Comparison of ENCODE assay signal across 17 cellular contexts in genomic region chr13:47211106-47211505, GRCh38.
DNase-seq lines count a peak whose midpoint lies in the region; ATAC-seq and TF ChIP-seq lines count a peak whose summit lies in the region.
"Had no signal": no experiment of that assay in that cellular context is flagged by ENCODE, and none has a peak within 500 bp of the region (broad histone marks: within the 10 kb centered on the region; RNA-seq: fewer than 3 reads in every experiment).

No MANE protein-coding gene starts in this region.

- intact Hi-C loops in mammary epithelial cell (cut with micrococcal nuclease) (no loop called here), cardiac septum (cut with DNase I) (no loop called here)

- CTCF ChIA-PET in mammary epithelial cell (lab: Charles Lee; ENCODE audit: low non-redundant PET): no interaction called here

- no peaks in the 10 kb centered on the region for H3K79me2 ChIP-seq in mammary epithelial cell (ENCODE audit: insufficient read depth, low read length)

- H3K36me3 ChIP-seq in mammary epithelial cell (ENCODE audit: insufficient read depth, low read length) (no peaks in the 10 kb centered on the region), mesenchymal stem cell (ENCODE audit: control insufficient read depth in 1 of 2, insufficient read depth in 2 of 2, low read depth in 1 of 2, low read length in 2 of 2) (no peaks in the 10 kb centered on the region)
- H3K36me3 ChIP-seq: ascending aorta, neural progenitor cell had no signal

- H2BK15ac ChIP-seq in mesenchymal stem cell (ENCODE audit: low read depth, poor library complexity, severe bottlenecking): no peak overlapping the region

- H4K8ac ChIP-seq in mesenchymal stem cell (ENCODE audit: low read length): no peak overlapping the region

- no peak for TF ChIP-seq CTCF in mammary epithelial cell (conservative IDR thresholded peaks at IDR 0.05 in 1 of 2, IDR thresholded peaks at IDR 0.05 in 1 of 2; ENCODE audit: extremely low read depth in 1 of 2, insufficient read depth in 1 of 2, low read depth in 1 of 2, low read length in 2 of 2)

- DNase-seq in ELF-1 (ENCODE audit: low read depth, low spot score) (peak; percentile 48), NCI-H226 (peak; percentile 28), mammary epithelial cell (peak; percentile 18), mesenchymal stem cell (peak; percentile 17), cardiac septum (ENCODE audit: low spot score) (no peak), T-helper 1 cell (no peak)
- no peak for DNase-seq in stimulated activated CD4-positive, alpha-beta T cell treated with anti-CD3 and anti-CD28 coated beads, Interleukin-15, amount 100 ng/mL, for 24 hours
- DNase-seq: activated effector memory CD4-positive, alpha-beta T cell treated with anti-CD3 and anti-CD28 coated beads, Interleukin-2, amount 50 U/mL, for 16 hours; COR-L47; KG1; NCI-H1694; NCI-H446 treated with DMSO at 0.1 percent for 48 hours; right cardiac atrium; stimulated activated CD4-positive, alpha-beta T cell treated with anti-CD3 and anti-CD28 coated beads, Interleukin-4, amount 100 ng/mL, for 24 hours had no signal

- no peak overlapping the region for H2BK5ac ChIP-seq in mesenchymal stem cell (ENCODE audit: low read depth, low read length, poor library complexity, severe bottlenecking)

- H3K4me3 ChIP-seq in mammary epithelial cell (replicated peaks in 1 of 3; ENCODE audit: insufficient read depth in 1 of 3, low read depth in 2 of 3, low read length in 3 of 3): no peak overlapping the region
- H3K4me3 ChIP-seq in mesenchymal stem cell (ENCODE audit: insufficient read depth in 1 of 2, low read depth in 1 of 2, low read length in 2 of 2): no peak overlapping the region
- H3K4me3 ChIP-seq: ascending aorta, neural progenitor cell had no signal

- no peak overlapping the region for H4K91ac ChIP-seq in mesenchymal stem cell (ENCODE audit: low read length)

- BruUV-seq in mammary epithelial cell (replicated peaks; lab: Mats Ljungman, UMichigan): no TSS peak

- H3K4me2 ChIP-seq in mammary epithelial cell (ENCODE audit: insufficient read depth, low read depth, low read length) (no peak overlapping the region), mesenchymal stem cell (ENCODE audit: low read length, poor library complexity, severe bottlenecking) (no peak overlapping the region)
- H3K4me2 ChIP-seq: neural progenitor cell had no signal

- no peaks in the 10 kb centered on the region for H3K79me1 ChIP-seq in mesenchymal stem cell (replicated peaks; ENCODE audit: low read length, poor library complexity, severe bottlenecking)

- H3K9me3 ChIP-seq in mammary epithelial cell (replicated peaks; ENCODE audit: insufficient read depth, low read length): no peaks in the 10 kb centered on the region
- H3K9me3 ChIP-seq in mesenchymal stem cell (ENCODE audit: control insufficient read depth, low read length): no peaks in the 10 kb centered on the region
- H3K9me3 ChIP-seq: ascending aorta had no signal

- H2BK12ac ChIP-seq in mesenchymal stem cell (ENCODE audit: low read length in 2 of 2): peak overlapping the region in 1 of 2 experiments; percentile 39

- peaks cover 23% of the 10 kb centered on the region for H3K4me1 ChIP-seq in mammary epithelial cell (ENCODE audit: insufficient read depth, low read length)
- H3K4me1 ChIP-seq in mesenchymal stem cell (ENCODE audit: control insufficient read depth, insufficient read depth, low read depth, low read length): peaks cover 4% of the 10 kb centered on the region
- H3K4me1 ChIP-seq: ascending aorta, neural progenitor cell had no signal

- no peak overlapping the region for H3K18ac ChIP-seq in mesenchymal stem cell (ENCODE audit: low read depth in 1 of 2, low read length in 2 of 2)

- H2AFZ ChIP-seq in mammary epithelial cell (ENCODE audit: low read depth, low read length) (peak overlapping the region; percentile 67), mesenchymal stem cell (ENCODE audit: low read depth, low read length) (no peak overlapping the region)

- no peak overlapping the region for H2BK120ac ChIP-seq in mesenchymal stem cell (ENCODE audit: low read depth, low read length)

- ATAC-seq in HG03280 (IDR thresholded peaks at IDR 0.05; ENCODE audit: unreplicated experiment): no peak
- ATAC-seq: right cardiac atrium had no signal

- H3K9ac ChIP-seq in mammary epithelial cell (ENCODE audit: insufficient read depth, low read length): no peak overlapping the region
- no peak overlapping the region for H3K9ac ChIP-seq in mesenchymal stem cell (ENCODE audit: low read length)
- H3K9ac ChIP-seq: neural progenitor cell had no signal

- no peak overlapping the region for H3K27ac ChIP-seq in mammary epithelial cell (ENCODE audit: insufficient read depth, low read depth, low read length)
- peak overlapping the region; percentile 67 for H3K27ac ChIP-seq in mesenchymal stem cell (ENCODE audit: low read length, poor library complexity, severe bottlenecking)
- H3K27ac ChIP-seq: ascending aorta, neural progenitor cell had no signal

- no peak overlapping the region for H2AK5ac ChIP-seq in mesenchymal stem cell (ENCODE audit: low read length, severe bottlenecking)

- peak overlapping the region in 1 of 2 experiments; percentile 57 for H3K4ac ChIP-seq in mesenchymal stem cell (ENCODE audit: low read depth in 1 of 2, low read length in 2 of 2)

- H3K23ac ChIP-seq in mesenchymal stem cell (ENCODE audit: low read length in 2 of 2): no peak overlapping the region

- H3K27me3 ChIP-seq in mammary epithelial cell (ENCODE audit: insufficient read depth, low read length) (no peaks in the 10 kb centered on the region), mesenchymal stem cell (ENCODE audit: control insufficient read depth in 1 of 2, insufficient read depth in 1 of 2, low read length in 2 of 2) (no peaks in the 10 kb centered on the region)
- H3K27me3 ChIP-seq: ascending aorta, neural progenitor cell had no signal

- in situ Hi-C loops in mammary epithelial cell (cut with MboI; ENCODE audit: low sequenced_read_pairs in 2 of 2): no loop called here

- dilution Hi-C loops in mammary epithelial cell (cut with HindIII; ENCODE audit: low sequenced_read_pairs): no loop called here

- no peak overlapping the region for H3K14ac ChIP-seq in mesenchymal stem cell (ENCODE audit: low read length in 2 of 2)

- WGBS in mammary epithelial cell (ENCODE audit: low coverage, missing lambda C conversion rate): 42% methylated on average over 5 of the region's 5 CpGs
- 0% methylated on average over 3 of the region's 5 CpGs for WGBS in mesenchymal stem cell

- no peaks in the 10 kb centered on the region for H4K20me1 ChIP-seq in mammary epithelial cell (ENCODE audit: insufficient read depth, low read length)

Comparison
In these comparisons a context has a peak if more than half of its experiments do, and no peak if none do; other contexts are left out.
1. DNase-seq: peak in ELF-1 (single experiment), NCI-H226 (single experiment), mammary epithelial cell (single experiment) and mesenchymal stem cell (single experiment); none in stimulated activated CD4-positive, alpha-beta T cell treated with anti-CD3 and anti-CD28 coated beads, Interleukin-15, amount 100 ng/mL, for 24 hours (single experiment), cardiac septum (single experiment) and T-helper 1 cell (0 of 5).